In genomic region chr1:244896550-244896949, GRCh38 we compare ENCODE assay signal across 1 cellular context.
TF ChIP-seq lines count a peak whose summit lies in the region.

No MANE protein-coding gene starts in this region.

TF ChIP-seq in SK-N-SH treated with all-trans-retinoic acid at 6 μM for 48 hours, 23 proteins besides CTCF, POLR2A, EP300 and RAD21 (continued from another document):
- no peak for TF ChIP-seq RARB (CRISPR knock-in tag; IDR thresholded peaks at IDR 0.05)
- TF ChIP-seq PPARA (CRISPR knock-in tag; IDR thresholded peaks at IDR 0.05; ENCODE audit: borderline replicate concordance), result no peak
- no peak for TF ChIP-seq POU6F1 (CRISPR knock-in tag; IDR thresholded peaks at IDR 0.05; ENCODE audit: borderline replicate concordance, low read depth)
- no peak for TF ChIP-seq GLIS3 (CRISPR knock-in tag; IDR thresholded peaks at IDR 0.05)
- TF ChIP-seq ZNF565 (CRISPR knock-in tag; conservative IDR thresholded peaks at IDR 0.05; ENCODE audit: low read depth), result no peak
- no peak for TF ChIP-seq ZFP30 (CRISPR knock-in tag; IDR thresholded peaks at IDR 0.05)
- TF ChIP-seq ARNTL (CRISPR knock-in tag; IDR thresholded peaks at IDR 0.05; ENCODE audit: borderline replicate concordance, low read depth), result no peak
- no peak for TF ChIP-seq SNAI2 (CRISPR knock-in tag; IDR thresholded peaks at IDR 0.05)
- no peak for TF ChIP-seq ZFP3 (CRISPR knock-in tag; IDR thresholded peaks at IDR 0.05)
- TF ChIP-seq ZNF70 (CRISPR knock-in tag; IDR thresholded peaks at IDR 0.05), result no peak
TF ChIP-seq in SK-N-SH treated with all-trans-retinoic acid at 6 μM for 48 hours: peak in this region for 0.
